1 cellular context compared by ENCODE assay signal in genomic region chr15:34578283-34578674, GRCh38.
TF ChIP-seq lines count a peak whose summit lies in the region.

No MANE protein-coding gene starts in this region.

TF ChIP-seq in IMR-90, 13 proteins besides CTCF, POLR2A, EP300 and RAD21 (continued from another document):
- TF ChIP-seq ELK1 (IDR thresholded peaks at IDR 0.05; ENCODE audit: borderline replicate concordance, low read depth, low read length) (no peak), MAFK (IDR thresholded peaks at IDR 0.05; ENCODE audit: low read depth, low read length) (no peak), SMC3 (IDR thresholded peaks at IDR 0.05; ENCODE audit: low read depth, low read length) (no peak), CEBPB (IDR thresholded peaks at IDR 0.05; ENCODE audit: low read depth, low read length) (no peak), USF2 (IDR thresholded peaks at IDR 0.05; ENCODE audit: low read depth, low read length) (no peak), FOS (IDR thresholded peaks at IDR 0.05; ENCODE audit: low read depth, low read length) (no peak), NFE2L2 (IDR thresholded peaks at IDR 0.05; ENCODE audit: low read depth, low read length) (no peak)
